In genomic region chr1:85179517-85179916, GRCh38 we compare ENCODE assay signal across 24 cellular contexts. TPM values are rescaled to one million over a fixed set of nuclear protein-coding genes. Genes with fewer than 3 reads are reported as not detected.
A peak's percentile ranks its signal among the peaks of the same experiment; 100 is the strongest.
DNase-seq lines count a peak whose midpoint lies in the region; ATAC-seq and TF ChIP-seq lines count a peak whose summit lies in the region.
"Had no signal": no experiment of that assay in that cellular context is flagged by ENCODE, and none has a peak within 500 bp of the region (broad histone marks: within the 10 kb centered on the region; RNA-seq: fewer than 3 reads in every experiment).

No MANE protein-coding gene starts in this region.

- peaks cover 12% of the 10 kb centered on the region for H3K4me1 ChIP-seq in CD8-positive, alpha-beta memory T cell (ENCODE audit: insufficient read depth, low read length)
- H3K4me1 ChIP-seq: suprapubic skin had no signal

- no peak for TF ChIP-seq CTCF in CD14-positive monocyte (IDR thresholded peaks at IDR 0.05)

- no peaks in the 10 kb centered on the region for H3K27me3 ChIP-seq in CD8-positive, alpha-beta memory T cell (ENCODE audit: insufficient read depth, low read length, poor library complexity, severe bottlenecking)
- H3K27me3 ChIP-seq: brain microvascular endothelial cell, MG63, suprapubic skin had no signal

- POLR2A ChIA-PET in CD8-positive, alpha-beta memory T cell (lab: Charles Lee), result interaction anchor here (0.7 kb wide), 1 partner anchor 21 kb away, joined by 4 read pairs; the partner anchor contains the start of gene SYDE2

- intact Hi-C loops in CD14-positive monocyte (cut with micrococcal nuclease), result no loop called here

- no peak overlapping the region for H3K4me3 ChIP-seq in CD8-positive, alpha-beta memory T cell (ENCODE audit: low read length)
- H3K4me3 ChIP-seq: MG63, smooth muscle cell, suprapubic skin had no signal

- peak overlapping the region in 6 of 8 donors; percentile 24 to 55 (median 32) for H3K27ac Mint-ChIP-seq in CD8-positive, alpha-beta memory T cell
- peak overlapping the region; percentile 69 for H3K27ac Mint-ChIP-seq in T-helper 2 cell treated with Interferon-gamma antibody and Interleukin-4, amounts not matched to agents 5 μg/mL and 100 μg/mL, for 36 hours
- no peak overlapping the region for H3K27ac Mint-ChIP-seq in memory B cell
- H3K27ac Mint-ChIP-seq in CD14-positive monocyte, result no peak overlapping the region
- H3K27ac Mint-ChIP-seq: activated naive CD4-positive, alpha-beta T cell treated with anti-CD3 and anti-CD28 coated beads, Interleukin-2, amount 10 ng/mL, durations not matched to agents 7 days and 5 days; nephron progenitor cell; progenitor cell of endocrine pancreas had no signal

- H3K27ac ChIP-seq in CD8-positive, alpha-beta memory T cell (ENCODE audit: low read depth, low read length), result no peak overlapping the region
- H3K27ac ChIP-seq: brain microvascular endothelial cell, suprapubic skin had no signal

- peaks cover 11 to 17% (median 17%) of the 10 kb centered on the region in 3 donors for H3K4me1 Mint-ChIP-seq in CD8-positive, alpha-beta memory T cell
- H3K4me1 Mint-ChIP-seq in T-helper 2 cell treated with Interferon-gamma antibody and Interleukin-4, amounts not matched to agents 5 μg/mL and 100 μg/mL, for 36 hours (ENCODE audit: low read depth), result peaks cover 19% of the 10 kb centered on the region
- H3K4me1 Mint-ChIP-seq in memory B cell, result peaks cover 5% of the 10 kb centered on the region
- H3K4me1 Mint-ChIP-seq in CD14-positive monocyte, result peaks cover 3% of the 10 kb centered on the region
- H3K4me1 Mint-ChIP-seq: nephron progenitor cell had no signal

- peak in 2 of 5 donors; percentile 43 to 59 for DNase-seq in CD8-positive, alpha-beta memory T cell
- DNase-seq in T-helper 2 cell treated with Interferon-gamma antibody and Interleukin-4, amounts not matched to agents 5 μg/mL and 100 μg/mL, for 36 hours (ENCODE audit: low spot score), result no peak
- DNase-seq in memory B cell (ENCODE audit: low spot score in 2 of 2) (no peak), DMS153 treated with DMSO at 0.1 percent for 48 hours (lab: John Stamatoyannopoulos, UW; ENCODE audit: unreplicated experiment) (no peak), NCI-H2107 (lab: John Stamatoyannopoulos, UW) (no peak), CD14-positive monocyte (ENCODE audit: low spot score) (no peak)
- DNase-seq: activated naive CD4-positive, alpha-beta T cell treated with anti-CD3 and anti-CD28 coated beads, Interleukin-2, amount 10 ng/mL, durations not matched to agents 7 days and 5 days; AML-193; brain microvascular endothelial cell; cortex of kidney; GDM1; kidney glomerular epithelial cell; mesendoderm; MG63; NCI-H1694; NCI-H345; nephron progenitor cell; NK-92 treated with Interleukin-12 subunit alpha and Interleukin-12 subunit beta, amount 100 ng/mL, for 24 hours; stimulated activated CD4-positive, alpha-beta T cell treated with anti-CD3 and anti-CD28 coated beads, Interleukin-4, amount 100 ng/mL, for 4 hours; SW 1271 had no signal

- H3K4me3 Mint-ChIP-seq in CD8-positive, alpha-beta memory T cell, result peak overlapping the region; percentile 7 to 74 (median 54)
- peak overlapping the region; percentile 56 for H3K4me3 Mint-ChIP-seq in T-helper 2 cell treated with Interferon-gamma antibody and Interleukin-4, amounts not matched to agents 5 μg/mL and 100 μg/mL, for 36 hours
- H3K4me3 Mint-ChIP-seq in memory B cell (no peak overlapping the region), CD14-positive monocyte (no peak overlapping the region)
- H3K4me3 Mint-ChIP-seq: activated naive CD4-positive, alpha-beta T cell treated with anti-CD3 and anti-CD28 coated beads, Interleukin-2, amount 10 ng/mL, durations not matched to agents 7 days and 5 days; nephron progenitor cell had no signal

- H3K27me3 Mint-ChIP-seq in CD8-positive, alpha-beta memory T cell, result no peaks in the 10 kb centered on the region
- H3K27me3 Mint-ChIP-seq in T-helper 2 cell treated with Interferon-gamma antibody and Interleukin-4, amounts not matched to agents 5 μg/mL and 100 μg/mL, for 36 hours (ENCODE audit: low read depth), result no peaks in the 10 kb centered on the region
- H3K27me3 Mint-ChIP-seq in memory B cell (no peaks in the 10 kb centered on the region), CD14-positive monocyte (ENCODE audit: low read depth in 3 of 3) (peaks cover 0 to under 1% (median 0%) of the 10 kb centered on the region in 3 donors)
- H3K27me3 Mint-ChIP-seq: activated naive CD4-positive, alpha-beta T cell treated with anti-CD3 and anti-CD28 coated beads, Interleukin-2, amount 10 ng/mL, durations not matched to agents 7 days and 5 days; progenitor cell of endocrine pancreas had no signal

- no peaks in the 10 kb centered on the region for H3K9me3 ChIP-seq in CD8-positive, alpha-beta memory T cell (ENCODE audit: low read length)
- H3K9me3 ChIP-seq: MG63, suprapubic skin had no signal

- no peaks in the 10 kb centered on the region for H3K36me3 ChIP-seq in CD8-positive, alpha-beta memory T cell (ENCODE audit: insufficient read depth, low read length)
- H3K36me3 ChIP-seq: brain microvascular endothelial cell had no signal

- H3K36me3 Mint-ChIP-seq in CD8-positive, alpha-beta memory T cell, result peaks cover 0 to 13% (median 7%) of the 10 kb centered on the region in 3 donors
- H3K36me3 Mint-ChIP-seq in T-helper 2 cell treated with Interferon-gamma antibody and Interleukin-4, amounts not matched to agents 5 μg/mL and 100 μg/mL, for 36 hours (ENCODE audit: low read depth), result peaks cover 5% of the 10 kb centered on the region
- H3K36me3 Mint-ChIP-seq in memory B cell (peaks cover 3% of the 10 kb centered on the region), CD14-positive monocyte (no peaks in the 10 kb centered on the region)

- H3K9me3 Mint-ChIP-seq in CD8-positive, alpha-beta memory T cell, result no peaks in the 10 kb centered on the region
- H3K9me3 Mint-ChIP-seq in T-helper 2 cell treated with Interferon-gamma antibody and Interleukin-4, amounts not matched to agents 5 μg/mL and 100 μg/mL, for 36 hours, result no peaks in the 10 kb centered on the region
- H3K9me3 Mint-ChIP-seq in memory B cell, result no peaks in the 10 kb centered on the region
- no peaks in the 10 kb centered on the region for H3K9me3 Mint-ChIP-seq in CD14-positive monocyte
- H3K9me3 Mint-ChIP-seq: activated naive CD4-positive, alpha-beta T cell treated with anti-CD3 and anti-CD28 coated beads, Interleukin-2, amount 10 ng/mL, durations not matched to agents 7 days and 5 days; nephron progenitor cell had no signal

- ATAC-seq in GM18508 (IDR thresholded peaks at IDR 0.05; ENCODE audit: insufficient read depth, unreplicated experiment) (peak; percentile 74), memory B cell (ENCODE audit: low read depth) (peak; percentile 46)

- CTCF ChIA-PET in CD8-positive, alpha-beta memory T cell (lab: Charles Lee), result interaction anchor here (1.1 kb wide), 1 partner anchor 235 kb away, joined by 3 read pairs; no protein-coding TSS in a partner anchor

RNA-seq across cellular contexts. Expression of gene SYDE2, which starts 21.3 kb away (rescaled TPM):
- total RNA-seq in CD8-positive, alpha-beta memory T cell, result 1 to 10 TPM; 2.8 to 3.3 TPM
- polyA plus RNA-seq in CD8-positive, alpha-beta memory T cell, result 1.7 TPM
- polyA plus RNA-seq in CD14-positive monocyte, result not detected

Comparison
In these comparisons a context has a peak if more than half of its experiments do, and no peak if none do; other contexts are left out.
1. H3K27ac Mint-ChIP-seq: peak in CD8-positive, alpha-beta memory T cell (6 of 8) and T-helper 2 cell treated with Interferon-gamma antibody and Interleukin-4, amounts not matched to agents 5 μg/mL and 100 μg/mL, for 36 hours (single experiment); none in memory B cell (single experiment) and CD14-positive monocyte (0 of 7).
2. H3K4me3 Mint-ChIP-seq: peak in CD8-positive, alpha-beta memory T cell (7 of 7) and T-helper 2 cell treated with Interferon-gamma antibody and Interleukin-4, amounts not matched to agents 5 μg/mL and 100 μg/mL, for 36 hours (single experiment); none in memory B cell (single experiment) and CD14-positive monocyte (0 of 2).